ENCODE assay signal across 16 cellular contexts in genomic region chr7:116610210-116610609, GRCh38.
DNase-seq lines count a peak whose midpoint lies in the region; ATAC-seq and TF ChIP-seq lines count a peak whose summit lies in the region.
"Had no signal": no experiment of that assay in that cellular context is flagged by ENCODE, and none has a peak within 500 bp of the region (broad histone marks: within the 10 kb centered on the region; RNA-seq: fewer than 3 reads in every experiment).

No MANE protein-coding gene starts in this region.

- no peaks in the 10 kb centered on the region; the same call in 1 of the 2 replicates for H3F3A ChIP-seq in GM23248 (ENCODE audit: insufficient read depth)
- no peaks in the 10 kb centered on the region for H3F3A ChIP-seq in PC-3 (ENCODE audit: low read length, unreplicated experiment)

- no peaks in the 10 kb centered on the region for H4K20me1 ChIP-seq in GM23248 (ENCODE audit: insufficient read depth)
- H4K20me1 ChIP-seq in PC-3 (ENCODE audit: low read length): no peaks in the 10 kb centered on the region

- H3K36me3 ChIP-seq in GM23248 (ENCODE audit: low read depth): no peaks in the 10 kb centered on the region
- H3K36me3 ChIP-seq in PC-3 (ENCODE audit: low read depth, low read length): no peaks in the 10 kb centered on the region
- no peaks in the 10 kb centered on the region for H3K36me3 ChIP-seq in MG63
- H3K36me3 ChIP-seq: HAP-1, right lobe of liver, stomach had no signal

- H3K9me2 ChIP-seq in GM23248 (ENCODE audit: insufficient read depth) (no peaks in the 10 kb centered on the region), PC-3 (replicated peaks; ENCODE audit: low read length) (no peaks in the 10 kb centered on the region)

- no peak for ATAC-seq in PC-3

- H3K79me2 ChIP-seq in GM23248 (ENCODE audit: insufficient read depth) (no peaks in the 10 kb centered on the region), PC-3 (ENCODE audit: low read length) (no peaks in the 10 kb centered on the region)

- CTCF ChIA-PET in PC-3 (lab: Charles Lee): no interaction called here

- H2AFZ ChIP-seq in GM23248 (no peak overlapping the region), PC-3 (ENCODE audit: low read length) (no peak overlapping the region)

- H3K9ac ChIP-seq in GM23248: no peak overlapping the region
- no peak overlapping the region for H3K9ac ChIP-seq in PC-3 (ENCODE audit: low read length)

- intact Hi-C loops in PC-3 (cut with micrococcal nuclease): no loop called here

- H3K4me3 ChIP-seq in GM23248 (no peak overlapping the region), PC-3 (ENCODE audit: low read length) (no peak overlapping the region), choroid plexus epithelial cell (ENCODE audit: low read depth, low read length) (no peak overlapping the region), retinal pigment epithelial cell (ENCODE audit: low read length) (no peak overlapping the region), MG63 (no peak overlapping the region)
- H3K4me3 ChIP-seq: HAP-1, right lobe of liver, stomach had no signal

- POLR2A ChIA-PET in PC-3 (lab: Charles Lee; ENCODE audit: unreplicated experiment): no interaction called here

- no TSS peak for BruUV-seq in PC-3 (replicated peaks; lab: Mats Ljungman, UMichigan)

- H3K27me3 ChIP-seq in GM23248 (replicated peaks; ENCODE audit: insufficient read depth) (no peaks in the 10 kb centered on the region), PC-3 (ENCODE audit: low read length) (no peaks in the 10 kb centered on the region), MG63 (no peaks in the 10 kb centered on the region)
- H3K27me3 ChIP-seq: right lobe of liver, stomach had no signal

- H3K27ac ChIP-seq in GM23248 (no peak overlapping the region), PC-3 (ENCODE audit: low read length) (no peak overlapping the region)
- H3K27ac ChIP-seq: right lobe of liver, stomach had no signal

- no peak for TF ChIP-seq CTCF in PC-3 (conservative IDR thresholded peaks at IDR 0.05; ENCODE audit: low read depth, low read length)
- no peak for TF ChIP-seq CTCF in choroid plexus epithelial cell (conservative IDR thresholded peaks at IDR 0.05; ENCODE audit: low read depth, low read length)
- no peak for TF ChIP-seq CTCF in retinal pigment epithelial cell (conservative IDR thresholded peaks at IDR 0.05; ENCODE audit: low read depth, low read length)

- H3K9me3 ChIP-seq in GM23248 (ENCODE audit: low read depth): no peaks in the 10 kb centered on the region
- no peaks in the 10 kb centered on the region for H3K9me3 ChIP-seq in PC-3 (ENCODE audit: low read length)
- no peaks in the 10 kb centered on the region for H3K9me3 ChIP-seq in MG63
- H3K9me3 ChIP-seq: HAP-1, right lobe of liver, stomach had no signal

- DNase-seq in GM23248 (peak; percentile 50), PC-3 (peak; percentile 22), choroid plexus epithelial cell (ENCODE audit: low read depth) (peak; percentile 82), retinal pigment epithelial cell (ENCODE audit: low read depth) (peak; percentile 69), SK-N-DZ (ENCODE audit: low spot score) (no peak), MG63 (no peak), KG1 (lab: John Stamatoyannopoulos, UW) (no peak)
- DNase-seq in stimulated activated naive CD4-positive, alpha-beta T cell (lab: John Stamatoyannopoulos, UW): no peak
- DNase-seq: activated CD4-positive, CD25-positive, alpha-beta regulatory T cell; activated naive CD4-positive, alpha-beta T cell treated with anti-CD3 and anti-CD28 coated beads, Interleukin-2, amount 10 ng/mL, durations not matched to agents 7 days and 5 days; NCI-H1436 treated with DMSO at 0.1 percent for 48 hours; NCI-H524 treated with DMSO at 0.1 percent for 48 hours; right lobe of liver; SHP77; stomach had no signal

- in situ Hi-C loops in GM23248 (cut with MboI): no loop called here

- H3K4me1 ChIP-seq in GM23248 (ENCODE audit: insufficient read depth) (peaks cover 5% of the 10 kb centered on the region; the same call in 1 of the 2 replicates), PC-3 (ENCODE audit: insufficient read depth, low read length) (peaks cover 11% of the 10 kb centered on the region; the same call in 1 of the 2 replicates)

- WGBS in GM23248 (ENCODE audit: low coverage in 1 of 2, low lambda C conversion rate in 2 of 2, missing lambda C conversion rate in 2 of 2), 2 experiments: 6 to 12% methylated on average over 2 of the region's 2 CpGs

- H3K4me2 ChIP-seq in GM23248 (ENCODE audit: unreplicated experiment) (no peak overlapping the region), PC-3 (ENCODE audit: low read length) (no peak overlapping the region)

Comparison
In these comparisons a context has a peak if more than half of its experiments do, and no peak if none do; other contexts are left out.
1. DNase-seq: peak in GM23248 (single experiment), PC-3 (single experiment), choroid plexus epithelial cell (single experiment) and retinal pigment epithelial cell (single experiment); none in SK-N-DZ (single experiment), MG63 (single experiment), stimulated activated naive CD4-positive, alpha-beta T cell (0 of 6) and KG1 (single experiment).